In the genomic region with DNA sequence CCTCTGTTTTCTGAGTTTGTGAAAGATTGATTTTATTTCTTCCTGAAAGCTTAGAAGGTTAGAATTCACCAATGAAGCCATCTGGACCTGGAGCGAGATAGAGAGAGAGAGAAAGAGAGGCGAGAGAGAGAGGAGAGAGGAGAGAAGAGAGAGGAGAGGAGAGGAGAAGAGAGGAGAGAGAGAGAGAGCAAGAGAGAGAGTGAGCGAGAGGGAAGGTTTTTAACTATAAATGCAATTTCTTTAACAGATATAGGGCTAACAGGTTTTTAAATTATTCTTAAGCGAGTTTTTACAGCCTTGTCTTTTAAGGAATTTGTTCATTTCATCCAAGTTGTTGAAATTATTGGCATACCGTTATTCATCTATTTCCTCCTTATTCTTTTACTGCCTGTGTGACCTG, we compare ENCODE assay signal across 19 cellular contexts. TPM values are rescaled to one million over a fixed set of nuclear protein-coding genes. Genes with fewer than 3 reads are reported as not detected.
A peak's percentile ranks its signal among the peaks of the same experiment; 100 is the strongest.
DNase-seq lines count a peak whose midpoint lies in the region; ATAC-seq, FAIRE-seq and TF ChIP-seq lines count a peak whose summit lies in the region.
"Had no signal": no experiment of that assay in that cellular context is flagged by ENCODE, and none has a peak within 500 bp of the region (broad histone marks: within the 10 kb centered on the region; RNA-seq: fewer than 3 reads in every experiment).

No MANE protein-coding gene starts in this region.

- no peak for TF ChIP-seq POLR2A in A549 (IDR thresholded peaks at IDR 0.05; ENCODE audit: low read length)

- 51% methylated on average over 5 of the region's 5 CpGs for WGBS in A549 (ENCODE audit: missing lambda C conversion rate)

- peak overlapping the region; percentile 69 for H3K4me2 ChIP-seq in A549

- no peaks in the 10 kb centered on the region for H3K27me3 Mint-ChIP-seq in CD4-positive, CD25-positive, alpha-beta regulatory T cell
- no peaks in the 10 kb centered on the region for H3K27me3 Mint-ChIP-seq in T-helper 17 cell
- H3K27me3 Mint-ChIP-seq in naive B cell, result no peaks in the 10 kb centered on the region
- H3K27me3 Mint-ChIP-seq: activated CD4-positive, alpha-beta T cell treated with anti-CD3 and anti-CD28 coated beads, Interleukin-2, amount 10 ng/mL, durations not matched to agents 7 days and 5 days had no signal

- H3K27me3 ChIP-seq in CD4-positive, CD25-positive, alpha-beta regulatory T cell (ENCODE audit: control insufficient read depth, insufficient read depth, low read length), result no peaks in the 10 kb centered on the region

- H3K27ac ChIP-seq in A549, result peak overlapping the region; percentile 64 to 83
- H3K27ac ChIP-seq in CD4-positive, CD25-positive, alpha-beta regulatory T cell (ENCODE audit: insufficient read depth, low read length, poor library complexity, severe bottlenecking), result no peak overlapping the region
- H3K27ac ChIP-seq: parathyroid adenoma had no signal

- DNase-seq in A549 (ENCODE audit: low read depth in 1 of 2, low spot score in 1 of 2), result no peak
- no peak for DNase-seq in CD4-positive, CD25-positive, alpha-beta regulatory T cell
- DNase-seq in T-helper 17 cell, result no peak
- no peak for DNase-seq in naive B cell
- no peak for DNase-seq in hepatic stellate cell (ENCODE audit: low spot score)
- DNase-seq in C1 segment of cervical spinal cord (lab: John Stamatoyannopoulos, UW), result no peak
- DNase-seq: activated CD4-positive, alpha-beta T cell treated with anti-CD3 and anti-CD28 coated beads, Interleukin-2, amount 10 ng/mL, durations not matched to agents 7 days and 5 days; activated CD8-positive, alpha-beta memory T cell treated with anti-CD3 and anti-CD28 coated beads, Interleukin-2, amount 50 U/mL, for 4 hours; activated effector memory CD4-positive, alpha-beta T cell treated with Interleukin-2 at 50 U/mL for 16 hours; anterior cingulate cortex; caudate nucleus; NCI-H1417 treated with DMSO at 0.1 percent for 48 hours; NCI-H524 treated with DMSO at 0.1 percent for 48 hours; Right ventricle myocardium superior; stimulated activated naive CD4-positive, alpha-beta T cell had no signal

- H3K36me3 Mint-ChIP-seq in CD4-positive, CD25-positive, alpha-beta regulatory T cell, result peaks cover 20% of the 10 kb centered on the region
- H3K36me3 Mint-ChIP-seq in T-helper 17 cell (ENCODE audit: low read depth) (peaks cover 4% of the 10 kb centered on the region), naive B cell (peaks cover 0 to 11% of the 10 kb centered on the region in 2 donors)

- H3K9me3 Mint-ChIP-seq in CD4-positive, CD25-positive, alpha-beta regulatory T cell, result peaks cover 0 to 2% (median 0%) of the 10 kb centered on the region in 7 donors
- H3K9me3 Mint-ChIP-seq in naive B cell, result peaks cover 0 to 3% (median 0%) of the 10 kb centered on the region in 7 donors

- H3K27ac Mint-ChIP-seq in CD4-positive, CD25-positive, alpha-beta regulatory T cell, result peak overlapping the region in 2 of 3 donors; percentile 28 to 71
- peak overlapping the region; percentile 80 for H3K27ac Mint-ChIP-seq in T-helper 17 cell
- peak overlapping the region in 5 of 6 donors; percentile 10 to 91 (median 67) for H3K27ac Mint-ChIP-seq in naive B cell
- H3K27ac Mint-ChIP-seq: activated CD4-positive, alpha-beta T cell treated with anti-CD3 and anti-CD28 coated beads, Interleukin-2, amount 10 ng/mL, durations not matched to agents 7 days and 5 days had no signal

- no peak for TF ChIP-seq CTCF in A549 (IDR thresholded peaks at IDR 0.05)

- CTCF ChIA-PET in A549 (lab: Yijun Ruan, JAX), result no interaction called here

- peaks cover 3% of the 10 kb centered on the region; the same call in 2 of the 3 replicates for H3K9me3 ChIP-seq in A549
- H3K9me3 ChIP-seq in CD4-positive, CD25-positive, alpha-beta regulatory T cell (ENCODE audit: control insufficient read depth in 2 of 2, low read length in 2 of 2), result no peaks in the 10 kb centered on the region
- H3K9me3 ChIP-seq in T-helper 17 cell (ENCODE audit: control insufficient read depth, low read length, poor library complexity, severe bottlenecking), result no peaks in the 10 kb centered on the region

- H3K4me3 Mint-ChIP-seq in CD4-positive, CD25-positive, alpha-beta regulatory T cell, result peak overlapping the region in 2 of 4 donors; percentile 14 to 34
- H3K4me3 Mint-ChIP-seq in T-helper 17 cell (no peak overlapping the region), naive B cell (peak overlapping the region in 2 of 8 donors; percentile 5 to 55)
- H3K4me3 Mint-ChIP-seq: activated CD4-positive, alpha-beta T cell treated with anti-CD3 and anti-CD28 coated beads, Interleukin-2, amount 10 ng/mL, durations not matched to agents 7 days and 5 days had no signal

- TF ChIP-seq EP300 in A549 (IDR thresholded peaks at IDR 0.05), result no peak

- no peak for FAIRE-seq in A549 (lab: Jason Lieb, UNC)

- POLR2A ChIA-PET in A549 (lab: Yijun Ruan, JAX), result no interaction called here

- TF ChIP-seq RAD21 in A549 (conservative IDR thresholded peaks at IDR 0.05 in 1 of 2, IDR thresholded peaks at IDR 0.05 in 1 of 2), result no peak

- peaks cover 16 to 38% (median 27%) of the 10 kb centered on the region in 4 donors for H3K4me1 Mint-ChIP-seq in CD4-positive, CD25-positive, alpha-beta regulatory T cell
- peaks cover 15% of the 10 kb centered on the region for H3K4me1 Mint-ChIP-seq in T-helper 17 cell
- H3K4me1 Mint-ChIP-seq in naive B cell, result peaks cover 29 to 38% (median 34%) of the 10 kb centered on the region in 3 donors

- H3K36me3 ChIP-seq in CD4-positive, CD25-positive, alpha-beta regulatory T cell (ENCODE audit: control insufficient read depth, insufficient read depth, low read length), result peaks cover 4% of the 10 kb centered on the region

- ATAC-seq in A549, result peak in 1 of 2 experiments; percentile 48; a peak in 1 of 6 replicates
- no peak for ATAC-seq in CD4-positive, CD25-positive, alpha-beta regulatory T cell (ENCODE audit: low read depth in 2 of 2)
- ATAC-seq in T-helper 17 cell, result no peak
- ATAC-seq in naive B cell (ENCODE audit: low read depth in 2 of 2), result peak in 1 of 2 donors; percentile 36
- ATAC-seq in GM19351 (IDR thresholded peaks at IDR 0.05; ENCODE audit: unreplicated experiment), result no peak
- ATAC-seq in HG02840 (IDR thresholded peaks at IDR 0.05; ENCODE audit: low FRiP score, unreplicated experiment), result no peak
- ATAC-seq: HCT116 had no signal

- H3K4me3 ChIP-seq in A549, result peak overlapping the region; percentile 10; the same call in 1 of the 3 replicates
- no peak overlapping the region for H3K4me3 ChIP-seq in CD4-positive, CD25-positive, alpha-beta regulatory T cell (ENCODE audit: low read depth, low read length)

- peaks cover 38% of the 10 kb centered on the region for H3K4me1 ChIP-seq in A549
- no peaks in the 10 kb centered on the region for H3K4me1 ChIP-seq in CD4-positive, CD25-positive, alpha-beta regulatory T cell (ENCODE audit: control insufficient read depth, insufficient read depth, low read length, poor library complexity, severe bottlenecking)
- H3K4me1 ChIP-seq: parathyroid adenoma had no signal

TF ChIP-seq in A549, 52 proteins besides CTCF, POLR2A, EP300 and RAD21:
- TF ChIP-seq RNF2 (IDR thresholded peaks at IDR 0.05; ENCODE audit: borderline replicate concordance, low read depth), result no peak
- TF ChIP-seq KDM5A (IDR thresholded peaks at IDR 0.05), result no peak
- TF ChIP-seq EHMT2 (IDR thresholded peaks at IDR 0.05; ENCODE audit: low read depth), result no peak

RNA-seq across cellular contexts. Expression of a gene that starts 56.0 kb away (rescaled TPM):
- 78.4 and 87.1 TPM in 2 replicates for polyA plus RNA-seq in A549 (2011; rRNA removed)
- 36.4 and 40.0 TPM in 2 replicates for polyA plus RNA-seq in A549 (2012; cell fraction: cytosol; rRNA removed)
- polyA plus RNA-seq in A549 (2012; cell fraction: nucleus; rRNA removed), result 23.5 and 26.3 TPM in 2 replicates
- polyA plus RNA-seq in A549 (2017; fragmentation: RNase III; extraction: RNeasy Plus Mini Kit Qiagen cat#74134 plus additional on column Dnase treatment), result 52.9 to 54.0 TPM (median 53.7 TPM) in 3 replicates
- 60.8 and 68.7 TPM in 2 replicates for polyA minus RNA-seq in A549 (2011; rRNA and poly(A)+ RNA removed)
- total RNA-seq in CD4-positive, CD25-positive, alpha-beta regulatory T cell, result 42.9 TPM
- 10 to 100 TPM; 53.9 to 70.0 (median 58.8) TPM for polyA plus RNA-seq in CD4-positive, CD25-positive, alpha-beta regulatory T cell
- 10 to 100 TPM; 44.8 to 46.0 TPM for total RNA-seq in T-helper 17 cell
- polyA plus RNA-seq in naive B cell (ENCODE audit: low read depth in 6 of 6), result 10 to 100 TPM; 50.3 to 58.3 (median 55.6) TPM

RNA-seq across cellular contexts. Expression of a gene that starts 56.3 kb away (rescaled TPM):
- polyA plus RNA-seq in A549 (2011; rRNA removed), result 7.4 and 8.5 TPM in 2 replicates
- polyA plus RNA-seq in A549 (2012; cell fraction: cytosol; rRNA removed), result 5.5 and 6.7 TPM in 2 replicates
- polyA plus RNA-seq in A549 (2012; cell fraction: nucleus; rRNA removed), result 3.3 and 4.3 TPM in 2 replicates
- 7.6 to 9.5 TPM (median 8.5 TPM) in 3 replicates for polyA plus RNA-seq in A549 (2017; fragmentation: RNase III; extraction: RNeasy Plus Mini Kit Qiagen cat#74134 plus additional on column Dnase treatment)
- 5.5 and 5.9 TPM in 2 replicates for polyA minus RNA-seq in A549 (2011; rRNA and poly(A)+ RNA removed)
- total RNA-seq in CD4-positive, CD25-positive, alpha-beta regulatory T cell, result 25.3 TPM
- 1 to 10 TPM; 3.7 to 4.2 (median 3.9) TPM for polyA plus RNA-seq in CD4-positive, CD25-positive, alpha-beta regulatory T cell
- total RNA-seq in T-helper 17 cell, result 1 to 10 TPM; 7.0 to 8.2 TPM
- 1 to 10 TPM; 2.2 to 5.3 (median 3.5) TPM for polyA plus RNA-seq in naive B cell (ENCODE audit: low read depth in 6 of 6)
